Comparison of ENCODE assay signal across 7 cellular contexts in the genomic region with DNA sequence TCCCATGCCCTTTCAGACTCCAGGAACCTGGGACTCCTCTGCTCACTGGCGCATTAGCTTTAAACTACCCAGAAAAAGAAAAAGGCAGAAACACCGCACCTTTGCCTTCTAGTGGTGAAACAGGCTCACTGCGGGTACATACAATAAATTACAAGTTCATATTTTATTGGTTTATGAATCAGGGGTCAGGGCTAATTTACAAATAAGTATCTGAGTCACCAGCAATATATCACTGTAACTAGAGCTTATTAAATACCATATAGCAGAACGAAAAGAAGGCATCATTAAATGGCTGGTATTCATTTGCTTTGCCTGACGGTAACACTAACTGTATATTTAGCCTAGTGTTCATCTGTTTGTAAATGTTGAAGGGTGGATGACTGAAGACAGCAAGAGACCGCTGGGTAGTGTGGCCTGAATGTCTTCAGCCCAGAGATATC. TPM values are rescaled to one million over a fixed set of nuclear protein-coding genes. Genes with fewer than 3 reads are reported as not detected.
DNase-seq lines count a peak whose midpoint lies in the region; ATAC-seq and TF ChIP-seq lines count a peak whose summit lies in the region.

No MANE protein-coding gene starts in this region.

- TF ChIP-seq POLR2A in right lobe of liver (IDR thresholded peaks at IDR 0.05) (no peak), thyroid gland (IDR thresholded peaks at IDR 0.05) (no peak)

- H3K79me2 ChIP-seq in OCI-LY7 (ENCODE audit: insufficient read depth, low read depth, low read length) = no peaks in the 10 kb centered on the region

- no peaks in the 10 kb centered on the region for H3K36me3 Mint-ChIP-seq in MCF 10A (ENCODE audit: insufficient read depth, unreplicated experiment)

- no peak overlapping the region for H3K27ac Mint-ChIP-seq in MCF 10A (ENCODE audit: low read depth, unreplicated experiment)

- intact Hi-C loops in OCI-LY7 (cut with micrococcal nuclease; ENCODE audit: unreplicated experiment) = loop anchor here (1.0 kb wide), 1 partner anchor 93 kb away; no protein-coding TSS in a partner anchor
- intact Hi-C loops in MCF 10A (cut with micrococcal nuclease) = loop anchor here (1.0 kb wide), 2 partner anchors 28 to 93 kb away; no protein-coding TSS in a partner anchor
- intact Hi-C loops in right lobe of liver (cut with DNase I) = loop anchor here in 1 of 2 donors (5.0 kb wide), 1 partner anchor 93 kb away; no protein-coding TSS in a partner anchor
- intact Hi-C loops in thyroid gland (cut with DNase I) = no loop called here

- H3K4me2 ChIP-seq in OCI-LY7 (ENCODE audit: low read length) = no peak overlapping the region

- peak; percentile 76 to 81 (median 77) for ATAC-seq in right lobe of liver

- DNase-seq in DMS53 (lab: John Stamatoyannopoulos, UW) (peak; percentile 77), HFF-Myc (ENCODE audit: extremely low read depth, low read depth) (no peak), OCI-LY7 (ENCODE audit: low spot score) (peak; percentile 56), MCF 10A (ENCODE audit: unreplicated experiment) (peak; percentile 70), right lobe of liver (no peak), thyroid gland (peak; percentile 29), islet precursor cell (no peak)

- H3K9me3 Mint-ChIP-seq in MCF 10A (ENCODE audit: unreplicated experiment) = no peaks in the 10 kb centered on the region

- H3K4me1 ChIP-seq in OCI-LY7 (ENCODE audit: insufficient read depth, low read length, poor library complexity, severe bottlenecking) (no peaks in the 10 kb centered on the region), right lobe of liver (no peaks in the 10 kb centered on the region), thyroid gland (no peaks in the 10 kb centered on the region)

- peak; percentile 74 for TF ChIP-seq CTCF in HFF-Myc (IDR thresholded peaks at IDR 0.05; ENCODE audit: low read depth, low read length, missing control alignments)
- peak; percentile 91 for TF ChIP-seq CTCF in OCI-LY7 (conservative IDR thresholded peaks at IDR 0.05; ENCODE audit: low read length)
- TF ChIP-seq CTCF in MCF 10A (IDR thresholded peaks at IDR 0.05; ENCODE audit: unreplicated experiment) = peak; percentile 62
- peak; percentile 63 to 77 (median 68) for TF ChIP-seq CTCF in right lobe of liver (IDR thresholded peaks at IDR 0.05)
- peak; percentile 35 to 85 (median 80) for TF ChIP-seq CTCF in thyroid gland (IDR thresholded peaks at IDR 0.05)

- H3K36me3 ChIP-seq in OCI-LY7 (ENCODE audit: insufficient read depth, low read length) = no peaks in the 10 kb centered on the region
- no peaks in the 10 kb centered on the region for H3K36me3 ChIP-seq in right lobe of liver
- no peaks in the 10 kb centered on the region for H3K36me3 ChIP-seq in thyroid gland

- no peaks in the 10 kb centered on the region for H3K27me3 Mint-ChIP-seq in MCF 10A (ENCODE audit: insufficient read depth, unreplicated experiment)

- H3K9me3 ChIP-seq in OCI-LY7 (ENCODE audit: low read length) (no peaks in the 10 kb centered on the region), right lobe of liver (no peaks in the 10 kb centered on the region), thyroid gland (no peaks in the 10 kb centered on the region)

- no peak overlapping the region for H3K4me3 Mint-ChIP-seq in MCF 10A (ENCODE audit: unreplicated experiment)

- POLR2A ChIA-PET in OCI-LY7 (lab: Charles Lee) (interaction anchor here (0.7 to 0.9 kb wide), 3 partner anchors 9 to 448 kb away, joined by 3 read pairs; no protein-coding TSS in a partner anchor), MCF 10A (lab: Yijun Ruan, JAX) (interaction anchor here (0.6 to 3.7 kb wide), 8 partner anchors 9 to 160 kb away, joined by 3 to 37 read pairs (median 6); no protein-coding TSS in a partner anchor)

- peaks cover 6% of the 10 kb centered on the region for H3K4me1 Mint-ChIP-seq in MCF 10A (ENCODE audit: insufficient read depth, unreplicated experiment)

- H3K27ac ChIP-seq in OCI-LY7 (ENCODE audit: low read depth, low read length, poor library complexity, severe bottlenecking) = no peak overlapping the region
- H3K27ac ChIP-seq in right lobe of liver = no peak overlapping the region
- H3K27ac ChIP-seq in thyroid gland = no peak overlapping the region

- H4K20me1 ChIP-seq in OCI-LY7 (ENCODE audit: insufficient read depth, low read length) = no peaks in the 10 kb centered on the region

- H3K27me3 ChIP-seq in right lobe of liver (no peaks in the 10 kb centered on the region), thyroid gland (no peaks in the 10 kb centered on the region)

- H3K4me3 ChIP-seq in HFF-Myc (replicated peaks; ENCODE audit: low read depth, low read length) (no peak overlapping the region), OCI-LY7 (ENCODE audit: low read depth, low read length, poor library complexity, severe bottlenecking) (no peak overlapping the region), right lobe of liver (no peak overlapping the region), thyroid gland (replicated peaks in 1 of 3) (no peak overlapping the region)

- no peak overlapping the region for H2AFZ ChIP-seq in OCI-LY7 (ENCODE audit: low read length)

- CTCF ChIA-PET in OCI-LY7 (lab: Charles Lee; ENCODE audit: unreplicated experiment) (interaction anchor here (0.6 kb wide), 1 partner anchor 93 kb away, joined by 3 read pairs; no protein-coding TSS in a partner anchor), MCF 10A (lab: Yijun Ruan, JAX) (interaction anchor here (0.6 to 9.5 kb wide), 37 partner anchors 9 to 1251 kb away, joined by 3 to 204 read pairs (median 6); a partner anchor contains a TSS)

- BruUV-seq in OCI-LY7 (replicated peaks; lab: Mats Ljungman, UMichigan) (no TSS peak), MCF 10A (replicated peaks; lab: Mats Ljungman, UMichigan) (no TSS peak)

- WGBS in right lobe of liver (ENCODE audit: insufficient coverage, low coverage, low lambda C conversion rate, missing lambda C conversion rate) = 23% methylated on average over 6 of the region's 6 CpGs
- 23 to 29% methylated on average over 6 of the region's 6 CpGs for WGBS in thyroid gland, 2 donors

- H3K9me2 ChIP-seq in OCI-LY7 (ENCODE audit: insufficient read depth, low read length) = no peaks in the 10 kb centered on the region

RNA-seq across cellular contexts. Expression of a gene that starts 26.9 kb away (rescaled TPM):
- 9.3 and 16.1 TPM in 2 replicates for total RNA-seq in OCI-LY7 (2014; rRNA removed; shearing (Covaris generic))
- total RNA-seq in OCI-LY7 (2022) (28.3 and 32.2 TPM in 2 replicates), MCF 10A (2022) (22.7 and 26.3 TPM in 2 replicates), right lobe of liver (10 to 100 TPM in 1 of 6 experiments, 1 to 10 TPM in 5; 7.0 to 10.3 (median 8.8) TPM), thyroid gland (10 to 100 TPM; 38.9 to 75.2 (median 55.5) TPM)

Comparison
In these comparisons a context has a peak if more than half of its experiments do, and no peak if none do; other contexts are left out.
1. DNase-seq: peak in DMS53 (single experiment), OCI-LY7 (single experiment), MCF 10A (single experiment) and thyroid gland (2 of 2); none in HFF-Myc (single experiment), right lobe of liver (0 of 3) and islet precursor cell (single experiment).
2. Peak in every context shown above with its lines, with median percentiles within 50 percentile points of each other: CTCF ChIP-seq.